18 cellular contexts compared by ENCODE assay signal in the genomic region with DNA sequence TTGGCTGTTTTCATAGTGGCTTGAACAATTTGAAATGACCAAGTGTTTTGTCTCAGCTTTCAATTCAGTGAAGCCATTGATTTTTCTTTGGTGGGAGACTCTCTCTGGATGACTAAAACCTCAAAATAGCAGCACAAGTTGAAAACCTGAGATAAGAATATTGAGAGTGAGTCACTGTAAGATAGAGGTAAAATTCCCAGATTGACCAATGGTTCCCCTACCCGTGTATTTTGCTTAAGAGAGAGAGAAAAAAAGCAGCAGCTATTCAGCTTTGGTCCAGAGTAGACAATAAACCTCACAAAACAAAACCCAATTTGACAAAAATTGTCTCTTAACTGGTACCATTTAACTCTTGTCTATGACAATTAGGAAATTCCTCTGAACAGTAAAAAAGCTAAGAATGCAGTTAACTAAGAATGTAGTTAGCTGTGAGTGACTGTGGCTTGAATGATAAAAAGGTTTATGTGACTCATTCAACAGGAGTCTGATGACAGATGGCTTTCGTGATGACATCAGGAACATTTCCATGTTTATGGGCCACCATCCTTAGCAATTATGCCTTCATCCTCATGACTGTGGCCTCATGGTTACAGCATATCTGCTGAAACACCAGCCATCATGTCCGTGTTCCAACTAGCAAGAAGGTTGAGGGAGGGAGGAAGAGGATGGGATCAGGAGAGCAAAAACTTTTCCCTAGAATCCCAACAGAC.
A peak's percentile ranks its signal among the peaks of the same experiment; 100 is the strongest.
DNase-seq lines count a peak whose midpoint lies in the region; ATAC-seq, FAIRE-seq and TF ChIP-seq lines count a peak whose summit lies in the region.
"Had no signal": no experiment of that assay in that cellular context is flagged by ENCODE, and none has a peak within 500 bp of the region (broad histone marks: within the 10 kb centered on the region; RNA-seq: fewer than 3 reads in every experiment).

No MANE protein-coding gene starts in this region.

- TF ChIP-seq POLR2A in H54 (IDR thresholded peaks at IDR 0.05; ENCODE audit: low read depth, low read length) = no peak

- intact Hi-C loops in posterior cingulate gyrus (cut with DNase I) = no loop called here

- H3K27ac ChIP-seq in SJSA1 (peak overlapping the region; percentile 16), foreskin keratinocyte (no peak overlapping the region)
- H3K27ac ChIP-seq: breast epithelium, Peyer's patch, vagina had no signal

- H3K27me3 Mint-ChIP-seq in activated naive CD4-positive, alpha-beta T cell treated with anti-CD3 and anti-CD28 coated beads, Interleukin-2, amount 10 ng/mL, durations not matched to agents 7 days and 5 days = no peaks in the 10 kb centered on the region

- TF ChIP-seq CTCF in foreskin keratinocyte (conservative IDR thresholded peaks at IDR 0.05) = no peak

- H3K27ac Mint-ChIP-seq in activated naive CD4-positive, alpha-beta T cell treated with anti-CD3 and anti-CD28 coated beads, Interleukin-2, amount 10 ng/mL, durations not matched to agents 7 days and 5 days = no peak overlapping the region
- H3K27ac Mint-ChIP-seq: activated T-helper 2 cell treated with anti-CD3 and anti-CD28 coated beads, Interferon-gamma antibody, Interleukin-2, Interleukin-4, amounts not matched to agents 10 μg/mL and 5 μg/mL and 100 μg/mL, durations not matched to agents 14 hours and 24 hours and 36 hours had no signal

- H3K4me3 Mint-ChIP-seq in activated naive CD4-positive, alpha-beta T cell treated with anti-CD3 and anti-CD28 coated beads, Interleukin-2, amount 10 ng/mL, durations not matched to agents 7 days and 5 days = no peak overlapping the region

- no peak overlapping the region for H3K4me3 ChIP-seq in SJSA1
- no peak overlapping the region for H3K4me3 ChIP-seq in H7 (ENCODE audit: insufficient read depth, low read depth, low read length)
- H3K4me3 ChIP-seq: breast epithelium, Peyer's patch, vagina had no signal

- peak; percentile 75 for FAIRE-seq in H54 (lab: Jason Lieb, UNC)

- no peaks in the 10 kb centered on the region for H3K36me3 Mint-ChIP-seq in activated naive CD4-positive, alpha-beta T cell treated with anti-CD3 and anti-CD28 coated beads, Interleukin-2, amount 10 ng/mL, durations not matched to agents 7 days and 5 days

- CTCF ChIA-PET in activated naive CD4-positive, alpha-beta T cell treated with anti-CD3 and anti-CD28 coated beads, Interleukin-2, amount 10 ng/mL, durations not matched to agents 7 days and 5 days (lab: Charles Lee) = no interaction called here

- peaks cover 10% of the 10 kb centered on the region for H3K9me3 Mint-ChIP-seq in activated naive CD4-positive, alpha-beta T cell treated with anti-CD3 and anti-CD28 coated beads, Interleukin-2, amount 10 ng/mL, durations not matched to agents 7 days and 5 days

- no peaks in the 10 kb centered on the region for H3K4me1 Mint-ChIP-seq in activated naive CD4-positive, alpha-beta T cell treated with anti-CD3 and anti-CD28 coated beads, Interleukin-2, amount 10 ng/mL, durations not matched to agents 7 days and 5 days

- H3K27me3 ChIP-seq in SJSA1 (replicated peaks) (no peaks in the 10 kb centered on the region), foreskin keratinocyte (no peaks in the 10 kb centered on the region), H7 (ENCODE audit: control insufficient read depth, insufficient read depth, low read length) (no peaks in the 10 kb centered on the region)
- H3K27me3 ChIP-seq: breast epithelium, Peyer's patch, vagina had no signal

- ATAC-seq in foreskin keratinocyte (peak; percentile 46), GM19328 (IDR thresholded peaks at IDR 0.05; ENCODE audit: unreplicated experiment) (no peak)

- peaks cover 6% of the 10 kb centered on the region; the same call in 1 of the 2 replicates for H3K9me3 ChIP-seq in SJSA1 (replicated peaks)
- H3K9me3 ChIP-seq: breast epithelium, Peyer's patch, vagina had no signal

- H3K4me1 ChIP-seq in SJSA1 (replicated peaks) = peaks cover 15% of the 10 kb centered on the region
- no peaks in the 10 kb centered on the region for H3K4me1 ChIP-seq in foreskin keratinocyte
- H3K4me1 ChIP-seq: breast epithelium, Peyer's patch, vagina had no signal

- H3K36me3 ChIP-seq in SJSA1 = no peaks in the 10 kb centered on the region
- no peaks in the 10 kb centered on the region for H3K36me3 ChIP-seq in H7 (replicated peaks; ENCODE audit: control insufficient read depth, insufficient read depth, low read length)
- H3K36me3 ChIP-seq: breast epithelium, Peyer's patch, vagina had no signal

- DNase-seq in A172 (ENCODE audit: low spot score) (peak; percentile 85), H54 (ENCODE audit: insufficient read length, low spot score) (peak; percentile 9), SJSA1 (ENCODE audit: low read depth in 1 of 2, low spot score in 2 of 2) (peak; percentile 63 to 82), foreskin keratinocyte (peak in 1 of 2 donors; percentile 39), posterior cingulate gyrus (no peak), H7 (no peak)
- DNase-seq in activated naive CD4-positive, alpha-beta T cell treated with anti-CD3 and anti-CD28 coated beads, Interleukin-2, amount 10 ng/mL, durations not matched to agents 7 days and 5 days = no peak
- DNase-seq: ACHN; activated CD4-positive, alpha-beta T cell treated with anti-CD3 and anti-CD28 coated beads, Interleukin-2, amount 50 U/mL, for 4 hours; Kasumi-1; midbrain; NCI-H2171 treated with DMSO at 0.1 percent for 48 hours; Peyer's patch; stimulated activated CD4-positive, alpha-beta T cell treated with anti-CD3 and anti-CD28 coated beads, Interleukin-2, amount 100 ng/mL, for 24 hours had no signal

Comparison
In these comparisons a context has a peak if more than half of its experiments do, and no peak if none do; other contexts are left out.
1. DNase-seq: peak in A172 (single experiment), H54 (single experiment) and SJSA1 (2 of 2); none in posterior cingulate gyrus (0 of 10), activated naive CD4-positive, alpha-beta T cell treated with anti-CD3 and anti-CD28 coated beads, Interleukin-2, amount 10 ng/mL, durations not matched to agents 7 days and 5 days (single experiment) and H7 (single experiment).